Comparison of ENCODE assay signal across 12 cellular contexts in the genomic region with DNA sequence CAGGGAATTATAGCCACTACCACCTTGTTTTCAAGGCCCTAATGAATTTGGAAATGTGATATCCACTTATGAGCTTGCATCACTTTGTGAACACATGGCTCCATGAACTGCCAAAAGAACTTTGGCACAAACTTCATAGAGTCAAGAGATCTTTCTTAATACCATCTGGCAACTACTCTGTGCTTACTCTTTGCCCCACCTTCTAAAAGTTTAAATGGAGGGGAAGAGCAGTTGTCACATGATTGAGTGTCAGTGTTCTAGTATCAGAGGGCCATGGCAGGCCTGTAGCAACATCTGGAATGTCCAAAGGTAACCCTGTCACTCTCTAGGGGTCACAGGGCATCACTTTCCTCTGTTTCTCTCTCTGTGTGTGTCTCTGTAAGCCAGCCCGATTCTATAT. TPM values are rescaled to one million over a fixed set of nuclear protein-coding genes. Genes with fewer than 3 reads are reported as not detected.
DNase-seq lines count a peak whose midpoint lies in the region; ATAC-seq and TF ChIP-seq lines count a peak whose summit lies in the region.
"Had no signal": no experiment of that assay in that cellular context is flagged by ENCODE, and none has a peak within 500 bp of the region (broad histone marks: within the 10 kb centered on the region; RNA-seq: fewer than 3 reads in every experiment).

No MANE protein-coding gene starts in this region.

- H3K4me3 ChIP-seq in esophagus muscularis mucosa (no peak overlapping the region), mucosa of descending colon (no peak overlapping the region), thoracic aorta (no peak overlapping the region)
- H3K4me3 ChIP-seq: SK-N-MC, smooth muscle cell had no signal

- DNase-seq in HCEC 1CT (peak; percentile 15), esophagus muscularis mucosa (ENCODE audit: extremely low spot score) (no peak), mucosa of descending colon (no peak), thoracic aorta (ENCODE audit: low spot score) (no peak), LoVo (ENCODE audit: low spot score) (no peak), COLO829 (ENCODE audit: low spot score) (no peak)
- DNase-seq in naive thymus-derived CD8-positive, alpha-beta T cell = no peak
- no peak for DNase-seq in activated effector memory CD4-positive, alpha-beta T cell treated with Interleukin-2 at 50 U/mL for 16 hours
- DNase-seq: midbrain had no signal

- TF ChIP-seq POLR2A in esophagus muscularis mucosa (IDR thresholded peaks at IDR 0.05; ENCODE audit: low read depth) = no peak

- peak overlapping the region; percentile 79 to 85 (median 83) for H3K27ac ChIP-seq in esophagus muscularis mucosa (replicated peaks in 1 of 4)
- peak overlapping the region; percentile 59 to 82 for H3K27ac ChIP-seq in thoracic aorta
- H3K27ac ChIP-seq: SK-N-MC had no signal

- 86% methylated on average over 1 of the region's 1 CpG for WGBS in esophagus muscularis mucosa

- H3K4me3 Mint-ChIP-seq in naive thymus-derived CD8-positive, alpha-beta T cell = no peak overlapping the region
- H3K4me3 Mint-ChIP-seq: CD14-positive monocyte had no signal

- intact Hi-C loops in esophagus muscularis mucosa (cut with DNase I) (no loop called here), mucosa of descending colon (cut with DNase I, micrococcal nuclease) (no loop called here)

- peaks cover 0 to 4% (median 1%) of the 10 kb centered on the region in 4 donors for H3K9me3 ChIP-seq in esophagus muscularis mucosa
- H3K9me3 ChIP-seq in mucosa of descending colon = peaks cover 3% of the 10 kb centered on the region
- H3K9me3 ChIP-seq in thoracic aorta = peaks cover 2% of the 10 kb centered on the region

- peaks cover 2 to 12% (median 4%) of the 10 kb centered on the region in 5 donors for H3K27me3 Mint-ChIP-seq in naive thymus-derived CD8-positive, alpha-beta T cell

- H3K27me3 ChIP-seq in esophagus muscularis mucosa (no peaks in the 10 kb centered on the region), thoracic aorta (replicated peaks; ENCODE audit: insufficient read depth) (no peaks in the 10 kb centered on the region)

- H3K4me1 Mint-ChIP-seq in naive thymus-derived CD8-positive, alpha-beta T cell = no peaks in the 10 kb centered on the region
- H3K4me1 Mint-ChIP-seq: CD14-positive monocyte had no signal

- no peak for TF ChIP-seq EP300 in esophagus muscularis mucosa (IDR thresholded peaks at IDR 0.05)

- no peaks in the 10 kb centered on the region for H3K36me3 Mint-ChIP-seq in naive thymus-derived CD8-positive, alpha-beta T cell
- H3K36me3 Mint-ChIP-seq: CD14-positive monocyte had no signal

- H3K4me1 ChIP-seq in esophagus muscularis mucosa (peaks cover 18 to 49% (median 37%) of the 10 kb centered on the region in 4 donors), mucosa of descending colon (ENCODE audit: low read depth) (no peaks in the 10 kb centered on the region), thoracic aorta (ENCODE audit: control insufficient read depth in 1 of 2, low read depth in 2 of 2) (peaks cover 28 to 46% of the 10 kb centered on the region in 2 donors)

- TF ChIP-seq CTCF in esophagus muscularis mucosa (IDR thresholded peaks at IDR 0.05) = no peak
- no peak for TF ChIP-seq CTCF in mucosa of descending colon (IDR thresholded peaks at IDR 0.05)
- no peak for TF ChIP-seq CTCF in thoracic aorta (IDR thresholded peaks at IDR 0.05)

- ATAC-seq in mucosa of descending colon (peak; percentile 30), thoracic aorta (ENCODE audit: insufficient number of reproducible peaks, low FRiP score, low read depth) (no peak)
- no peak for ATAC-seq in naive thymus-derived CD8-positive, alpha-beta T cell

- H3K36me3 ChIP-seq in esophagus muscularis mucosa = no peaks in the 10 kb centered on the region
- H3K36me3 ChIP-seq in mucosa of descending colon (ENCODE audit: low read depth) = no peaks in the 10 kb centered on the region
- H3K36me3 ChIP-seq in thoracic aorta = no peaks in the 10 kb centered on the region

- H3K9me3 Mint-ChIP-seq in naive thymus-derived CD8-positive, alpha-beta T cell = peaks cover 0 to 6% (median 0%) of the 10 kb centered on the region in 9 donors

- H3K27ac Mint-ChIP-seq in naive thymus-derived CD8-positive, alpha-beta T cell = no peak overlapping the region

- POLR2A ChIA-PET in naive thymus-derived CD8-positive, alpha-beta T cell (lab: Charles Lee) = no interaction called here

RNA-seq across cellular contexts. Expression of gene ADH1B, which starts 2.6 kb away (rescaled TPM):
- 100 to 1,000 TPM; 301 to 669 (median 438) TPM for total RNA-seq in esophagus muscularis mucosa
- 100 to 1,000 TPM in 2 of 3 donors, 10 to 100 TPM in 1; 43.9 to 447 (median 179) TPM for total RNA-seq in mucosa of descending colon
- 1,000 to 10,000 TPM; 1,169 to 1,563 TPM for total RNA-seq in thoracic aorta
- not detected for total RNA-seq in naive thymus-derived CD8-positive, alpha-beta T cell
- polyA plus RNA-seq in naive thymus-derived CD8-positive, alpha-beta T cell = not detected
- total RNA-seq: smooth muscle cell had no signal
- polyA plus RNA-seq: CD14-positive monocyte, smooth muscle cell had no signal

RNA-seq across cellular contexts. Expression of gene ADH1C, which starts 28.8 kb away (rescaled TPM):
- total RNA-seq in esophagus muscularis mucosa = 1 to 10 TPM; 4.0 to 6.1 (median 4.9) TPM
- 100 to 1,000 TPM; 137 to 502 (median 271) TPM for total RNA-seq in mucosa of descending colon
- 1 to 10 TPM; 4.5 to 5.4 TPM for total RNA-seq in thoracic aorta
- not detected for total RNA-seq in naive thymus-derived CD8-positive, alpha-beta T cell
- not detected for polyA plus RNA-seq in naive thymus-derived CD8-positive, alpha-beta T cell
- total RNA-seq: smooth muscle cell had no signal
- polyA plus RNA-seq: CD14-positive monocyte, smooth muscle cell had no signal

RNA-seq across cellular contexts. Expression of gene ADH1A, which starts 33.0 kb away (rescaled TPM):
- total RNA-seq in esophagus muscularis mucosa = under 1 TPM in 2 of 4 donors, not detected in 2; 0.58 to 0.99 TPM
- total RNA-seq in mucosa of descending colon = 1 to 10 TPM in 1 of 3 donors, under 1 TPM in 2; 0.20 to 2.4 (median 0.80) TPM
- total RNA-seq in thoracic aorta = under 1 TPM in 1 of 2 donors, not detected in 1; 0.99 TPM
- total RNA-seq in naive thymus-derived CD8-positive, alpha-beta T cell = not detected
- not detected for polyA plus RNA-seq in naive thymus-derived CD8-positive, alpha-beta T cell
- total RNA-seq: smooth muscle cell had no signal
- polyA plus RNA-seq: CD14-positive monocyte, smooth muscle cell had no signal

Comparison
In these comparisons a context has a peak if more than half of its experiments do, and no peak if none do; other contexts are left out.
1. RNA of gene ADH1B, which starts 2.6 kb away (total RNA-seq): 1,169 to 1,563 TPM in thoracic aorta, 301 to 669 TPM in esophagus muscularis mucosa and 43.9 to 447 TPM in mucosa of descending colon; not detected in naive thymus-derived CD8-positive, alpha-beta T cell; every median in the first group is over 10 times any median in the second.
2. RNA of gene ADH1C, which starts 28.8 kb away (total RNA-seq): 137 to 502 TPM in mucosa of descending colon; 4.5 to 5.4 TPM in thoracic aorta, 4.0 to 6.1 TPM in esophagus muscularis mucosa and not detected in naive thymus-derived CD8-positive, alpha-beta T cell; every median in the first group is over 10 times any median in the second.